In the genomic region with DNA sequence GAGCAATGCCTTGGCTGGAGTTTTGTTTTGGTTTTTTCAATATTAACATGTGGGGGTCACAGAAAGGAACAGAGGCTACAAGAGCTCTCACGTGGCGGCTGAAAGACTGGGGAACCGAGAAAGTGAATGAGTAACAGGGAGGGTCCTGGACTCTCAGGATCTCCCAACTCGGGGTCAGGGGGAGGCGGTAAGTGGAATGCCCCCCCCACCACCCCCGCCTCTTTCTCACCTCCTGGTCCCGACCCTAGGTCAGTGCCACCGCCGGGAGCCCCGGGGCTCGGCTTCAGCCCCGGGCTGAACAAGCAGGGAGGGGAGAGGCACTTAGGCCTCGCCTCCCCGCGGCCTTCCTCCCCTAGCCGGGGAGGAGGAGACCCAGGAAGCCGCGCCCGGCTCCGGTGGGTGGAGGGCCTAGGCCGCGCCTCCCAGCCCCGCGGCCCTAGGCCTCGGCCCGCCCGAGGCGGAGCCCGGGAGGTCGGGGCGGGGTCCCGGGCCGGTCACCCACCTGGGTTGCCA, we compare ENCODE assay signal across 8 cellular contexts. TPM values are rescaled to one million over a fixed set of nuclear protein-coding genes. Genes with fewer than 3 reads are reported as not detected.
DNase-seq lines count a peak whose midpoint lies in the region; ATAC-seq and TF ChIP-seq lines count a peak whose summit lies in the region.
"Not testable (repeated sequence)": the region's sequence is repeated elsewhere in the genome, so short reads cannot be mapped to it uniquely, and the experiment has no call there.

No MANE protein-coding gene starts in this region.

- not testable (repeated sequence) for H3K27me3 Mint-ChIP-seq in naive thymus-derived CD8-positive, alpha-beta T cell

- H3K4me2 ChIP-seq in fibroblast of lung (ENCODE audit: extremely low read depth, insufficient read depth, low read length), result not testable (repeated sequence)

- not testable (repeated sequence) for H3K27me3 ChIP-seq in fibroblast of lung (ENCODE audit: control insufficient read depth, insufficient read depth, low read length)

- not testable (repeated sequence) for H3K79me2 ChIP-seq in fibroblast of lung (ENCODE audit: control insufficient read depth, insufficient read depth, low read length)

- DNase-seq in DMS79 treated with DMSO at 0.1 percent for 48 hours (lab: John Stamatoyannopoulos, UW) (peak; percentile 3), KBM-7 (peak; percentile 70), RWPE1 (ENCODE audit: low spot score) (peak; percentile 46), activated T-helper 1 cell treated with Interleukin-2 at 50 U/mL for 16 hours (ENCODE audit: low read depth) (peak; percentile 82), fibroblast of lung (ENCODE audit: low read depth in 2 of 2) (peak; percentile 73 to 74)
- DNase-seq in naive thymus-derived CD8-positive, alpha-beta T cell, result peak; percentile 76 to 90 (median 83)
- DNase-seq in stimulated activated CD8-positive, alpha-beta memory T cell treated with anti-CD3 and anti-CD28 coated beads, Interleukin-7, amount 100 ng/mL, for 24 hours (ENCODE audit: low read depth), result peak; percentile 63

- in situ Hi-C loops in KBM-7 (cut with MboI; ENCODE audit: low pct_unique_long_range_greater_than_20kb, low sequenced_read_pairs), result not testable (repeated sequence)

- H3K4me1 ChIP-seq in fibroblast of lung (ENCODE audit: control insufficient read depth, extremely low read depth, insufficient read depth, low read length), result not testable (repeated sequence)

- ATAC-seq in GM21786 (IDR thresholded peaks at IDR 0.05; ENCODE audit: unreplicated experiment), result peak; percentile 77
- peak; percentile 88 to 90 for ATAC-seq in naive thymus-derived CD8-positive, alpha-beta T cell

- TF ChIP-seq CTCF in RWPE1 (conservative IDR thresholded peaks at IDR 0.05; ENCODE audit: low read depth); fibroblast of lung (conservative IDR thresholded peaks at IDR 0.05 in 1 of 2, IDR thresholded peaks at IDR 0.05 in 1 of 2; ENCODE audit: low read depth in 1 of 2, low read length in 2 of 2): not testable (repeated sequence)

- H2AFZ ChIP-seq in fibroblast of lung (ENCODE audit: low read length), result not testable (repeated sequence)

- not testable (repeated sequence) for H3K9me3 ChIP-seq in fibroblast of lung (ENCODE audit: control insufficient read depth, insufficient read depth, low read depth, low read length)

- H4K20me1 ChIP-seq in fibroblast of lung (ENCODE audit: control insufficient read depth, extremely low read depth, insufficient read depth, low read length), result not testable (repeated sequence)

- not testable (repeated sequence) for H3K36me3 Mint-ChIP-seq in naive thymus-derived CD8-positive, alpha-beta T cell

- H3K4me3 Mint-ChIP-seq in naive thymus-derived CD8-positive, alpha-beta T cell, result peak overlapping the region; percentile 87 to 98 (median 94)

- not testable (repeated sequence) for H3K9me3 Mint-ChIP-seq in naive thymus-derived CD8-positive, alpha-beta T cell

- H3K4me3 ChIP-seq in fibroblast of lung (replicated peaks in 1 of 4; ENCODE audit: control extremely low read depth in 1 of 4, insufficient read depth in 1 of 4, low read depth in 3 of 4, low read length in 4 of 4), result peak overlapping the region; percentile 38 to 70 (median 66)

- CTCF ChIA-PET in RWPE1 (lab: Yijun Ruan, JAX), result not testable (repeated sequence)

- peak overlapping the region in 9 of 10 donors; percentile 66 to 96 (median 90) for H3K27ac Mint-ChIP-seq in naive thymus-derived CD8-positive, alpha-beta T cell

- H3K36me3 ChIP-seq in fibroblast of lung (ENCODE audit: control insufficient read depth, insufficient read depth, low read length), result not testable (repeated sequence)

- peaks cover 4 to 44% (median 25%) of the 10 kb centered on the region in 4 donors for H3K4me1 Mint-ChIP-seq in naive thymus-derived CD8-positive, alpha-beta T cell

- peak overlapping the region; percentile 97 for H3K27ac ChIP-seq in RWPE1
- peak overlapping the region; percentile 63 for H3K27ac ChIP-seq in fibroblast of lung (ENCODE audit: insufficient read depth, low read length)

- not testable (repeated sequence) for H3K9ac ChIP-seq in fibroblast of lung (ENCODE audit: insufficient read depth, low read length)

- POLR2A ChIA-PET in RWPE1 (lab: Yijun Ruan, JAX; ENCODE audit: low non-redundant PET), result interaction anchor here (1.3 kb wide), 1 partner anchor 20 kb away, joined by 4 read pairs; a partner anchor contains a TSS
- POLR2A ChIA-PET in naive thymus-derived CD8-positive, alpha-beta T cell (lab: Charles Lee), result interaction anchor here (0.6 to 2.1 kb wide), 8 partner anchors 20 to 184 kb away, joined by 3 to 21 read pairs (median 6); a partner anchor contains a TSS

RNA-seq across cellular contexts. Expression of a gene that starts 20.6 kb away (rescaled TPM):
- total RNA-seq in fibroblast of lung, result 35.2 and 36.0 TPM in 2 replicates
- polyA plus RNA-seq in fibroblast of lung, result 45.5 and 47.3 TPM in 2 replicates
- polyA plus RNA-seq in fibroblast of lung (2012), result 65.0 and 78.7 TPM in 2 replicates
- polyA minus RNA-seq in fibroblast of lung (ENCODE audit: low replicate concordance), result 19.9 and 31.5 TPM in 2 replicates
- 10 to 100 TPM; 62.9 to 66.8 TPM for total RNA-seq in naive thymus-derived CD8-positive, alpha-beta T cell
- 10 to 100 TPM; 20.6 to 21.9 (median 21.7) TPM for polyA plus RNA-seq in naive thymus-derived CD8-positive, alpha-beta T cell

RNA-seq across cellular contexts. Expression of a gene that starts 35.8 kb away (rescaled TPM):
- 22.1 and 29.6 TPM in 2 replicates for total RNA-seq in fibroblast of lung
- polyA plus RNA-seq in fibroblast of lung, result 14.8 and 22.1 TPM in 2 replicates
- 27.7 and 39.0 TPM in 2 replicates for polyA plus RNA-seq in fibroblast of lung (2012)
- 65.2 and 104 TPM in 2 replicates for polyA minus RNA-seq in fibroblast of lung (ENCODE audit: low replicate concordance)
- total RNA-seq in naive thymus-derived CD8-positive, alpha-beta T cell, result 10 to 100 TPM; 32.9 to 36.9 TPM
- 10 to 100 TPM in 1 of 3 donors, 1 to 10 TPM in 2; 6.6 to 10.5 (median 7.3) TPM for polyA plus RNA-seq in naive thymus-derived CD8-positive, alpha-beta T cell

RNA-seq across cellular contexts. Expression of a gene that starts 40.1 kb away (rescaled TPM):
- not detected in 2 replicates for total RNA-seq in fibroblast of lung
- 0.11 and 0.45 TPM in 2 replicates for polyA plus RNA-seq in fibroblast of lung
- 0.78 and 0.87 TPM in 2 replicates for polyA plus RNA-seq in fibroblast of lung (2012)
- 2.8 TPM in 1 of 2 replicates, not detected in the other for polyA minus RNA-seq in fibroblast of lung (ENCODE audit: low replicate concordance)
- 1 to 10 TPM in 1 of 2 experiments, not detected in 1; 1.9 TPM for total RNA-seq in naive thymus-derived CD8-positive, alpha-beta T cell
- 1 to 10 TPM in 2 of 3 donors, not detected in 1; 1.1 to 4.2 TPM for polyA plus RNA-seq in naive thymus-derived CD8-positive, alpha-beta T cell

RNA-seq across cellular contexts. Expression of a gene that starts 47.8 kb away (rescaled TPM):
- 0.17 and 0.26 TPM in 2 replicates for total RNA-seq in fibroblast of lung
- polyA plus RNA-seq in fibroblast of lung, result 0.17 TPM in 1 of 2 replicates, not detected in the other
- polyA plus RNA-seq in fibroblast of lung (2012), result 0.78 and 2.0 TPM in 2 replicates
- polyA minus RNA-seq in fibroblast of lung (ENCODE audit: low replicate concordance), result 0.24 TPM in 1 of 2 replicates, not detected in the other
- total RNA-seq in naive thymus-derived CD8-positive, alpha-beta T cell, result 100 to 1,000 TPM; 216 to 222 TPM
- 100 to 1,000 TPM; 178 to 249 (median 242) TPM for polyA plus RNA-seq in naive thymus-derived CD8-positive, alpha-beta T cell

Comparison
In these comparisons a context has a peak if more than half of its experiments do, and no peak if none do; other contexts are left out.
1. Peak in every context shown above with its lines: DNase-seq, ATAC-seq, H3K4me3 ChIP-seq and H3K27ac ChIP-seq.
2. DNase-seq: peak in every context shown above with its lines; median percentile 83 in naive thymus-derived CD8-positive, alpha-beta T cell; 82 in activated T-helper 1 cell treated with Interleukin-2 at 50 U/mL for 16 hours; 74 in fibroblast of lung; 70 in KBM-7; 63 in stimulated activated CD8-positive, alpha-beta memory T cell treated with anti-CD3 and anti-CD28 coated beads, Interleukin-7, amount 100 ng/mL, for 24 hours; 46 in RWPE1; 3 in DMS79 treated with DMSO at 0.1 percent for 48 hours.